8 cellular contexts compared by ENCODE assay signal in the genomic region with DNA sequence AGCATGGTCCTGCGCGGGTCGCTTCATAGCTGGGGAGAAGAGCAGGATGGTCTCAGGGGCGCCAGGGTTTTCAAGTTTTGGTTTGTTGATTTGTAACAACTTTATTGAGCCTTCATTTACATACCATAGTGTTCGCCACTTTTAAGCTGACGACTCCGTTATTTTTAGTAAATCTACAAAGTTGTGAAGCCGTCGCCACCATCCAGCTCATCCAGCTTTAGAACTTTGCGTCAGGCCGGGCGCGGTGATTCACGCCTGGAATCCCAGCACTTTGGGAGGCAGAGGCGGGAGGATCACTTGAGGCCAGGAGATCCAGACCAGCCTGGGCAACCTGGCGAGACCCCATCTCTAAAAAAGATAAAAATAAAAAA. TPM values are rescaled to one million over a fixed set of nuclear protein-coding genes. Genes with fewer than 3 reads are reported as not detected.
DNase-seq lines count a peak whose midpoint lies in the region; TF ChIP-seq lines count a peak whose summit lies in the region.

No MANE protein-coding gene starts in this region.

- no peaks in the 10 kb centered on the region for H3K36me3 ChIP-seq in CD4-positive, alpha-beta memory T cell (ENCODE audit: insufficient read depth, low read length)
- H3K36me3 ChIP-seq in uterus = no peaks in the 10 kb centered on the region

- H3K27me3 ChIP-seq in CD4-positive, alpha-beta memory T cell (ENCODE audit: insufficient read depth, low read length) = no peaks in the 10 kb centered on the region
- no peaks in the 10 kb centered on the region for H3K27me3 ChIP-seq in uterus

- H3K4me3 Mint-ChIP-seq in CD4-positive, alpha-beta memory T cell = peak overlapping the region; percentile 89 to 95 (median 92)

- TF ChIP-seq CTCF in NB4 (IDR thresholded peaks at IDR 0.05; ENCODE audit: low read depth, low read length) = no peak
- TF ChIP-seq CTCF in uterus (IDR thresholded peaks at IDR 0.05) = no peak

- no peaks in the 10 kb centered on the region for H3K9me3 Mint-ChIP-seq in CD4-positive, alpha-beta memory T cell

- H3K4me1 Mint-ChIP-seq in CD4-positive, alpha-beta memory T cell = peaks cover 5 to 14% (median 9%) of the 10 kb centered on the region in 4 donors

- intact Hi-C loops in CD4-positive, alpha-beta memory T cell (cut with micrococcal nuclease) = loop anchor here (1.0 to 2.0 kb wide), 6 partner anchors 24 to 312 kb away; a partner anchor contains a TSS
- intact Hi-C loops in uterus (cut with DNase I; ENCODE audit: low total_unique reads) = no loop called here

- H3K36me3 Mint-ChIP-seq in CD4-positive, alpha-beta memory T cell = peaks cover 4 to 6% of the 10 kb centered on the region in 2 donors

- H3K4me1 ChIP-seq in CD4-positive, alpha-beta memory T cell (ENCODE audit: insufficient read depth, low read length) = peaks cover 10% of the 10 kb centered on the region
- H3K4me1 ChIP-seq in uterus = peaks cover 0 to 5% of the 10 kb centered on the region in 2 donors

- peak overlapping the region; percentile 65 to 75 for H3K4me3 ChIP-seq in CD4-positive, alpha-beta memory T cell (ENCODE audit: low read length in 2 of 2)
- H3K4me3 ChIP-seq in NB4 (ENCODE audit: low read depth, low read length) (peak overlapping the region; percentile 77), uterus (peak overlapping the region; percentile 83 to 87)

- no peaks in the 10 kb centered on the region for H3K27me3 Mint-ChIP-seq in CD4-positive, alpha-beta memory T cell

- DNase-seq in CD4-positive, alpha-beta memory T cell = no peak
- no peak for DNase-seq in NB4 (ENCODE audit: low read depth)
- peak; percentile 22 for DNase-seq in mucosa of gallbladder (ENCODE audit: low spot score)
- DNase-seq in uterus = peak; percentile 54 to 59
- DNase-seq in NCI-H345 (lab: John Stamatoyannopoulos, UW) = no peak
- no peak for DNase-seq in putamen (ENCODE audit: low spot score)
- no peak for DNase-seq in effector CD8-positive, alpha-beta T cell (lab: John Stamatoyannopoulos, UW)

- H3K27ac Mint-ChIP-seq in CD4-positive, alpha-beta memory T cell = peak overlapping the region; percentile 79 to 97 (median 93)

- POLR2A ChIA-PET in CD4-positive, alpha-beta memory T cell (lab: Charles Lee; ENCODE audit: partially characterized antibody) = interaction anchor here (1.0 to 1.9 kb wide), 10 partner anchors 23 to 426 kb away, joined by 3 to 12 read pairs (median 5); a partner anchor contains a TSS

- TF ChIP-seq POLR2A in NB4 (IDR thresholded peaks at IDR 0.05; ENCODE audit: extremely low read depth, insufficient read length) (no peak), uterus (IDR thresholded peaks at IDR 0.05) (no peak)

- CTCF ChIA-PET in CD4-positive, alpha-beta memory T cell (lab: Charles Lee; ENCODE audit: partially characterized antibody) = interaction anchor here (0.6 to 1.4 kb wide), 4 partner anchors 44 to 160 kb away, joined by 3 to 4 read pairs (median 3); no protein-coding TSS in a partner anchor

- no peaks in the 10 kb centered on the region for H3K9me3 ChIP-seq in CD4-positive, alpha-beta memory T cell (ENCODE audit: control insufficient read depth in 1 of 2, low read length in 2 of 2)
- no peaks in the 10 kb centered on the region for H3K9me3 ChIP-seq in uterus

- H3K27ac ChIP-seq in CD4-positive, alpha-beta memory T cell (ENCODE audit: low read depth, low read length) = peak overlapping the region; percentile 50
- peak overlapping the region; percentile 60 for H3K27ac ChIP-seq in cingulate gyrus (ENCODE audit: low read depth, low read length)
- peak overlapping the region; percentile 75 to 84 for H3K27ac ChIP-seq in uterus

RNA-seq across cellular contexts. Expression of a gene that starts 0.4 kb away (rescaled TPM):
- total RNA-seq in CD4-positive, alpha-beta memory T cell = 1 to 10 TPM; 4.6 to 6.7 TPM
- polyA plus RNA-seq in CD4-positive, alpha-beta memory T cell = 1 to 10 TPM in 1 of 2 donors, under 1 TPM in 1; 0.38 to 1.7 TPM
- total RNA-seq in mucosa of gallbladder (11.2 TPM), uterus (10 to 100 TPM in 1 of 4 donors, 1 to 10 TPM in 2, under 1 TPM in 1; 0.26 to 11.9 (median 7.5) TPM)

RNA-seq across cellular contexts. Expression of a gene that starts 0.6 kb away (rescaled TPM):
- total RNA-seq in CD4-positive, alpha-beta memory T cell = not detected
- not detected for polyA plus RNA-seq in CD4-positive, alpha-beta memory T cell
- not detected for total RNA-seq in mucosa of gallbladder
- not detected for total RNA-seq in uterus

RNA-seq across cellular contexts. Expression of a gene that starts 24.8 kb away (rescaled TPM):
- 10 to 100 TPM; 53.6 to 55.8 TPM for total RNA-seq in CD4-positive, alpha-beta memory T cell
- 10 to 100 TPM in 1 of 2 donors, 1 to 10 TPM in 1; 6.6 to 12.7 TPM for polyA plus RNA-seq in CD4-positive, alpha-beta memory T cell
- 46.1 TPM for total RNA-seq in mucosa of gallbladder
- 10 to 100 TPM; 18.8 to 67.2 (median 39.6) TPM for total RNA-seq in uterus

RNA-seq across cellular contexts. Expression of a gene that starts 45.6 kb away (rescaled TPM):
- 10 to 100 TPM; 72.9 to 73.5 TPM for total RNA-seq in CD4-positive, alpha-beta memory T cell
- 10 to 100 TPM in 1 of 2 donors, 1 to 10 TPM in 1; 5.3 to 24.6 TPM for polyA plus RNA-seq in CD4-positive, alpha-beta memory T cell
- total RNA-seq in mucosa of gallbladder (47.3 TPM), uterus (10 to 100 TPM in 1 of 4 donors, 1 to 10 TPM in 3; 1.8 to 47.9 (median 7.8) TPM)

Comparison
In these comparisons a context has a peak if more than half of its experiments do, and no peak if none do; other contexts are left out.
1. DNase-seq: peak in mucosa of gallbladder (single experiment) and uterus (2 of 2); none in CD4-positive, alpha-beta memory T cell (0 of 5), NB4 (single experiment), NCI-H345 (single experiment), putamen (single experiment) and effector CD8-positive, alpha-beta T cell (single experiment).
2. Peak in every context shown above with its lines, with median percentiles within 50 percentile points of each other: H3K27ac ChIP-seq and H3K4me3 ChIP-seq.